23 cellular contexts compared by ENCODE assay signal in the genomic region with DNA sequence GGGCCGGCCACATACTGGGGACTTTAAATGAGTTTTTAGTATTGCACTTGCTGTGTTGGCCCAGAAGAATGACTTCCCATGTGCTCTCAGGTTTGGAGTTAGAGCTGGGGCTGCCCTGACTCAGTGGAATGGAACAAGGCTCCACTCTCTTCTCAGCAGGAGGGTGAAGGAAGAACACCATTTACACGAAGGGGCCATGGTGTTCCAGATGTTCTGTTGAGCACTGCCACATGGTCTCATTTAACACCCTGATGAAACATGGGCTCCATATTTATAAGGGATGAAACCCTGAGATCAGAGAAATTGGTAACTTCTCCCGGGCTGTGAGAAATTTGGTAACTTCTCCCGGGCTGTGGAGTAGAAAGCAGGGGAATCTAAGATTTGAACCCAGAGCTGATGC. TPM values are rescaled to one million over a fixed set of nuclear protein-coding genes. Genes with fewer than 3 reads are reported as not detected.
"Had no signal": no experiment of that assay in that cellular context is flagged by ENCODE, and none has a peak within 500 bp of the region (broad histone marks: within the 10 kb centered on the region; RNA-seq: fewer than 3 reads in every experiment).

No MANE protein-coding gene starts in this region.

- H3K27ac ChIP-seq: HL-60, SJCRH30 had no signal

- H3K27ac Mint-ChIP-seq: IgD-negative memory B cell had no signal

- H3K27me3 ChIP-seq: SJCRH30 had no signal

- ATAC-seq: Panc1, SK-N-SH treated with all-trans-retinoic acid at 6 μM for 48 hours had no signal

- H3K4me3 ChIP-seq: SJCRH30 had no signal

- H3K9me3 ChIP-seq: SJCRH30 had no signal

- H3K4me1 ChIP-seq: SJCRH30 had no signal

- DNase-seq: Karpas-422, KG1, MM.1S, NCI-H1092 treated with DMSO at 0.1 percent for 48 hours, NCI-H1436, NCI-H187, NCI-H2029, NCI-H2081 treated with DMSO at 0.1 percent for 48 hours, NCI-H2171, NCI-H226, NCI-H446, NCI-H510A, NCI-H524 treated with DMSO at 0.1 percent for 48 hours, NCI-H69, NCI-H774, SHP77 treated with DMSO at 0.1 percent for 48 hours, SJCRH30 had no signal

- H3K4me3 Mint-ChIP-seq: IgD-negative memory B cell had no signal

- H3K36me3 Mint-ChIP-seq: IgD-negative memory B cell had no signal

- H3K9me3 Mint-ChIP-seq: IgD-negative memory B cell had no signal

- FAIRE-seq: HTR-8/SVneo had no signal

- H3K27me3 Mint-ChIP-seq: IgD-negative memory B cell had no signal

RNA-seq across cellular contexts. Expression of a gene that starts 22.7 kb away (rescaled TPM):
- total RNA-seq: M059J had no signal

RNA-seq across cellular contexts. Expression of a gene that starts 29.3 kb away (rescaled TPM):
- polyA plus RNA-seq: IgD-negative memory B cell had no signal
